ENCODE assay signal across 30 cellular contexts in genomic region chr3:170603770-170604510, GRCh38. TPM values are rescaled to one million over a fixed set of nuclear protein-coding genes. Genes with fewer than 3 reads are reported as not detected.
A peak's percentile ranks its signal among the peaks of the same experiment; 100 is the strongest.
DNase-seq lines count a peak whose midpoint lies in the region; ATAC-seq, FAIRE-seq and TF ChIP-seq lines count a peak whose summit lies in the region.
"Had no signal": no experiment of that assay in that cellular context is flagged by ENCODE, and none has a peak within 500 bp of the region (broad histone marks: within the 10 kb centered on the region; RNA-seq: fewer than 3 reads in every experiment).

No MANE protein-coding gene starts in this region.

- H3K27ac Mint-ChIP-seq in astrocyte (ENCODE audit: unreplicated experiment), result no peak overlapping the region
- H3K27ac Mint-ChIP-seq: activated CD8-positive, alpha-beta T cell treated with anti-CD3 and anti-CD28 coated beads for 36 hours; activated naive CD8-positive, alpha-beta T cell treated with anti-CD3 and anti-CD28 coated beads for 36 hours had no signal

- no peak overlapping the region for H3K4me3 Mint-ChIP-seq in astrocyte (ENCODE audit: unreplicated experiment)
- H3K4me3 Mint-ChIP-seq: activated CD8-positive, alpha-beta T cell treated with anti-CD3 and anti-CD28 coated beads for 36 hours; activated naive CD8-positive, alpha-beta T cell treated with anti-CD3 and anti-CD28 coated beads for 36 hours had no signal

- H3K27me3 Mint-ChIP-seq in astrocyte (ENCODE audit: low read depth, unreplicated experiment), result peaks cover 6% of the 10 kb centered on the region

- no peak for TF ChIP-seq RAD21 in A549 (conservative IDR thresholded peaks at IDR 0.05 in 1 of 2, IDR thresholded peaks at IDR 0.05 in 1 of 2)

- H3K36me3 Mint-ChIP-seq in astrocyte (ENCODE audit: low read depth, unreplicated experiment), result no peaks in the 10 kb centered on the region
- H3K36me3 Mint-ChIP-seq: activated naive CD8-positive, alpha-beta T cell treated with anti-CD3 and anti-CD28 coated beads for 36 hours had no signal

- no peak overlapping the region for H2AFZ ChIP-seq in astrocyte (ENCODE audit: low read depth, low read length)

- no peaks in the 10 kb centered on the region for H3K36me3 ChIP-seq in astrocyte (ENCODE audit: insufficient read depth, low read length)
- H3K36me3 ChIP-seq: BLaER1, esophagus muscularis mucosa, Peyer's patch, SJSA1, upper lobe of right lung had no signal

- WGBS in A549 (ENCODE audit: missing lambda C conversion rate), result 2% methylated on average over 5 of the region's 5 CpGs

- CTCF ChIA-PET in A549 (lab: Yijun Ruan, JAX), result interaction anchor here (0.7 to 1.2 kb wide), 3 partner anchors 30 to 208 kb away, joined by 3 to 5 read pairs (median 3); no protein-coding TSS in a partner anchor

- H3K4me2 ChIP-seq in A549 (no peak overlapping the region), astrocyte (ENCODE audit: low read length) (no peak overlapping the region)
- H3K4me2 ChIP-seq: BLaER1 had no signal

- no peaks in the 10 kb centered on the region for H3K79me2 ChIP-seq in astrocyte (ENCODE audit: insufficient read depth, low read length)

- H3K9me3 ChIP-seq in A549 (no peaks in the 10 kb centered on the region), astrocyte (ENCODE audit: insufficient read depth, low read depth, low read length) (no peaks in the 10 kb centered on the region)
- H3K9me3 ChIP-seq: BLaER1, body of pancreas, esophagus muscularis mucosa, Peyer's patch, SJSA1, upper lobe of right lung had no signal

- peaks cover 2% of the 10 kb centered on the region for H3K27me3 ChIP-seq in astrocyte (ENCODE audit: insufficient read depth, low read length)
- H3K27me3 ChIP-seq: BLaER1, body of pancreas, esophagus muscularis mucosa, Peyer's patch, SJSA1, upper lobe of right lung had no signal

- H3K27ac ChIP-seq in A549 (no peak overlapping the region), astrocyte (ENCODE audit: low read depth, low read length) (no peak overlapping the region)
- H3K27ac ChIP-seq: BLaER1, body of pancreas, esophagus muscularis mucosa, Peyer's patch, SJSA1, skin epidermis, upper lobe of right lung had no signal

- POLR2A ChIA-PET in A549 (lab: Yijun Ruan, JAX), result no interaction called here

- TF ChIP-seq POLR2A in A549 (IDR thresholded peaks at IDR 0.05; ENCODE audit: low read length) (no peak), H54 (IDR thresholded peaks at IDR 0.05; ENCODE audit: low read depth, low read length) (no peak)

- no peaks in the 10 kb centered on the region for H4K20me1 ChIP-seq in astrocyte (ENCODE audit: insufficient read depth, low read length)
- H4K20me1 ChIP-seq: BLaER1 had no signal

- no peak for TF ChIP-seq EP300 in A549 (IDR thresholded peaks at IDR 0.05)

- no peak overlapping the region for H3K4me3 ChIP-seq in A549
- H3K4me3 ChIP-seq in astrocyte (ENCODE audit: insufficient read depth, low read depth, low read length), result no peak overlapping the region
- no peak overlapping the region for H3K4me3 ChIP-seq in foreskin fibroblast (ENCODE audit: low read depth in 1 of 2, low read length in 2 of 2)
- H3K4me3 ChIP-seq: BLaER1, body of pancreas, esophagus muscularis mucosa, Peyer's patch, SJSA1, skin epidermis, upper lobe of right lung had no signal

- no peak for FAIRE-seq in A549 (lab: Jason Lieb, UNC)
- FAIRE-seq in H54 (lab: Jason Lieb, UNC), result peak; percentile 53
- no peak for FAIRE-seq in astrocyte (lab: Jason Lieb, UNC)
- FAIRE-seq: colon, GM12891 had no signal

- no peak for TF ChIP-seq CTCF in A549 (IDR thresholded peaks at IDR 0.05)
- TF ChIP-seq CTCF in astrocyte (IDR thresholded peaks at IDR 0.05; ENCODE audit: insufficient read depth, low read depth, low read length), result no peak
- TF ChIP-seq CTCF in foreskin fibroblast (IDR thresholded peaks at IDR 0.05; ENCODE audit: low read depth, low read length), result no peak

- no peak overlapping the region for H3K9ac ChIP-seq in astrocyte (ENCODE audit: low read length)
- H3K9ac ChIP-seq: BLaER1 had no signal

- H3K4me1 ChIP-seq in A549, result no peaks in the 10 kb centered on the region
- H3K4me1 ChIP-seq in astrocyte (ENCODE audit: insufficient read depth, low read length), result no peaks in the 10 kb centered on the region
- H3K4me1 ChIP-seq: BLaER1, body of pancreas, esophagus muscularis mucosa, SJSA1, upper lobe of right lung had no signal

- no peak for DNase-seq in A549 (ENCODE audit: low read depth in 1 of 2, low spot score in 1 of 2)
- DNase-seq in H54 (ENCODE audit: insufficient read length, low spot score), result no peak
- peak; percentile 7 for DNase-seq in astrocyte (ENCODE audit: low read depth)
- peak; percentile 5 to 49 for DNase-seq in foreskin fibroblast
- DNase-seq in GF-D8 (lab: John Stamatoyannopoulos, UW), result no peak
- DNase-seq in GOT3 (lab: John Stamatoyannopoulos, UW), result no peak
- DNase-seq: activated CD4-positive, alpha-beta T cell treated with anti-CD3 and anti-CD28 coated beads for 1 hour; activated CD8-positive, alpha-beta T cell treated with anti-CD3 and anti-CD28 coated beads for 36 hours; activated effector memory CD4-positive, alpha-beta T cell treated with Interleukin-2 at 50 U/mL for 16 hours; activated naive CD8-positive, alpha-beta T cell treated with anti-CD3 and anti-CD28 coated beads for 36 hours; body of pancreas; kidney glomerular epithelial cell; mammary epithelial cell; MV-4-11; NCI-H524; Peyer's patch; stimulated activated CD4-positive, alpha-beta T cell treated with anti-CD3 and anti-CD28 coated beads, Interleukin-2, amount 100 ng/mL, for 24 hours; upper lobe of right lung had no signal

- ATAC-seq in A549, result no peak
- no peak for ATAC-seq in GM21576 (IDR thresholded peaks at IDR 0.05; ENCODE audit: unreplicated experiment)
- no peak for ATAC-seq in HG02938 (IDR thresholded peaks at IDR 0.05; ENCODE audit: unreplicated experiment)
- ATAC-seq: activated CD8-positive, alpha-beta T cell treated with anti-CD3 and anti-CD28 coated beads for 36 hours; body of pancreas; upper lobe of right lung had no signal

- H3K9me3 Mint-ChIP-seq in astrocyte (ENCODE audit: unreplicated experiment), result no peaks in the 10 kb centered on the region
- H3K9me3 Mint-ChIP-seq: activated CD8-positive, alpha-beta T cell treated with anti-CD3 and anti-CD28 coated beads for 36 hours had no signal

- H3K4me1 Mint-ChIP-seq in astrocyte (ENCODE audit: low read depth, unreplicated experiment), result no peaks in the 10 kb centered on the region
- H3K4me1 Mint-ChIP-seq: activated naive CD8-positive, alpha-beta T cell treated with anti-CD3 and anti-CD28 coated beads for 36 hours had no signal

TF ChIP-seq in A549, 52 proteins besides CTCF, POLR2A, EP300 and RAD21:
- TF ChIP-seq, protein P1, sequence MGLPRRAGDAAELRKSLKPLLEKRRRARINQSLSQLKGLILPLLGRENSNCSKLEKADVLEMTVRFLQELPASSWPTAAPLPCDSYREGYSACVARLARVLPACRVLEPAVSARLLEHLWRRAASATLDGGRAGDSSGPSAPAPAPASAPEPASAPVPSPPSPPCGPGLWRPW (IDR thresholded peaks at IDR 0.05), result no peak
- TF ChIP-seq REST (IDR thresholded peaks at IDR 0.05) (peak; percentile 61), ZFP36 (IDR thresholded peaks at IDR 0.05; ENCODE audit: borderline replicate concordance, partially characterized antibody) (no peak), BHLHE40 (IDR thresholded peaks at IDR 0.05; ENCODE audit: low read depth, low read length) (no peak), MAZ (IDR thresholded peaks at IDR 0.05; ENCODE audit: borderline replicate concordance, low read depth, low read length) (no peak), ZC3H11A (IDR thresholded peaks at IDR 0.05) (no peak), CBX8 (IDR thresholded peaks at IDR 0.05) (no peak), PBX3 (IDR thresholded peaks at IDR 0.05) (no peak)

RNA-seq across cellular contexts. Expression of gene SLC7A14, which starts 18.1 kb away (rescaled TPM):
- not detected in 2 replicates for polyA plus RNA-seq in A549 (2011; rRNA removed)
- not detected in 2 replicates for polyA plus RNA-seq in A549 (2012; cell fraction: cytosol; rRNA removed)
- not detected in 2 replicates for polyA plus RNA-seq in A549 (2012; cell fraction: nucleus; rRNA removed)
- not detected in 3 replicates for polyA plus RNA-seq in A549 (2017; fragmentation: RNase III; extraction: RNeasy Plus Mini Kit Qiagen cat#74134 plus additional on column Dnase treatment)
- polyA minus RNA-seq in A549 (2011; rRNA and poly(A)+ RNA removed), result not detected in 2 replicates
- total RNA-seq in astrocyte, result 0.23 TPM in 1 of 2 replicates, not detected in the other
- total RNA-seq: A172; activated CD8-positive, alpha-beta T cell treated with anti-CD3 and anti-CD28 coated beads for 36 hours; activated naive CD8-positive, alpha-beta T cell treated with anti-CD3 and anti-CD28 coated beads for 36 hours; HT-29; SJSA1; subcutaneous adipose tissue; T-helper 1 cell treated with Interleukin-12 subunit alpha and Interleukin-12 subunit beta and Interleukin-4 antibody, amounts not matched to agents 30 ng/mL and 1 ng/mL, for 36 hours; upper lobe of right lung had no signal
- polyA plus RNA-seq: mammary epithelial cell had no signal

Comparison
In these comparisons a context has a peak if more than half of its experiments do, and no peak if none do; other contexts are left out.
1. DNase-seq: peak in astrocyte (single experiment) and foreskin fibroblast (2 of 2); none in A549 (0 of 2), H54 (single experiment), GF-D8 (single experiment) and GOT3 (single experiment).